1 cellular context compared by ENCODE assay signal in genomic region chr17:40558300-40558584, GRCh38.
TF ChIP-seq lines count a peak whose summit lies in the region.

No MANE protein-coding gene starts in this region.

TF ChIP-seq in IMR-90, 13 proteins besides CTCF, POLR2A, EP300 and RAD21 (continued from another document):
- TF ChIP-seq MAFK (IDR thresholded peaks at IDR 0.05; ENCODE audit: low read depth, low read length) (no peak), RCOR1 (IDR thresholded peaks at IDR 0.05; ENCODE audit: insufficient replicate concordance, low read length) (no peak), FOS (IDR thresholded peaks at IDR 0.05; ENCODE audit: low read depth, low read length) (no peak), BHLHE40 (IDR thresholded peaks at IDR 0.05; ENCODE audit: low read depth, low read length) (no peak)
